Comparison of ENCODE assay signal across 7 cellular contexts in the genomic region with DNA sequence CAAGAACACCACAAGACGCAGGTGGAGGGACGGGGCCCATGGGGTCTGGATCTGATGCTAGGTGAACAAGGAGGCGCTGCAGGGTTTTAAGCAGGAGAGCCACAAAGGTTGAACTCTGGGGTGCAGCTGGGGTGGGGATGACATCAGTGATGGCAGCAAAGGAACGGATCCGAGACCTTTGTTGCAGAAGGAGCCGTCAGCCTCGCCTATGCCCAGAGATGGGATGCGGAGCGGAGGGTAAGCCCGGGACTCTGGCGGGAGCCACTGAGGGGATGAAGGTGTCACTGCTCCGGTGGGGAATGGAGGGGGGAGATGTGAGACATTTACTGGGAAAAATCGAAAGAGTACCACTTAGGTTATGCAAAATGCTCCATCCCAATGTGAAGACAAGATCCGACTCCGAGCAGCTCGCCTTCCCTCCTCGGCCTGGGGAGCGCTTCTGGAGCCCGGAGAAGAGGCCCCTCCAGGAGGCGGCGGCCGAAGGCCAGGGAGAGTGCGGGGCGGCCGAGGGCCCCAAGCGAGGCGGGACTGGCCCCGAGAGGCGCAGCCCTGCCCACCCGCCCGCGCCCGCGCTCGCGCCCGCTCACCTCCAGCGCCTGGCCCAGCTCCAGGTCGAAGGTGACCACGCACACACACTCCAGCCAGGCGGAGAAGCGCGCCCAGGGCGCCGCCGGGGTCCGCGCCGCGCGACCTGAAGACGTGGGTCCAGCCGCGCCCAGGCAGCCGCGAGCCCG. TPM values are rescaled to one million over a fixed set of nuclear protein-coding genes. Genes with fewer than 3 reads are reported as not detected.
DNase-seq lines count a peak whose midpoint lies in the region; ATAC-seq lines count a peak whose summit lies in the region.

No MANE protein-coding gene starts in this region.

- peak overlapping the region; percentile 77 for H3K4me3 ChIP-seq in SK-N-MC
- peak overlapping the region; percentile 65 to 89 (median 76) for H3K4me3 ChIP-seq in skin epidermis

- H3K36me3 ChIP-seq in SK-N-MC (ENCODE audit: insufficient read depth, low read length): no peaks in the 10 kb centered on the region

- peak overlapping the region; percentile 14 for H3K9ac ChIP-seq in SK-N-MC (ENCODE audit: insufficient read length)

- DNase-seq in SK-N-MC (ENCODE audit: low read depth, low spot score) (no peak), left ventricle myocardium superior (no peak), NCI-H1694 (lab: John Stamatoyannopoulos, UW) (no peak), OCI-M1 (lab: John Stamatoyannopoulos, UW) (no peak)

- intact Hi-C loops in left ventricle myocardium superior (cut with micrococcal nuclease): loop anchor here (10.0 kb wide), 1 partner anchor 52 kb away; the partner anchor contains the start of gene MAPK11

- H3K9me3 ChIP-seq in SK-N-MC (ENCODE audit: low read depth, low read length): no peaks in the 10 kb centered on the region

- H3K27ac ChIP-seq in SK-N-MC (no peak overlapping the region), skin epidermis (peak overlapping the region in 17 of 21 experiments; percentile 48 to 99 (median 79))

- ATAC-seq in GM21737 (IDR thresholded peaks at IDR 0.05; ENCODE audit: unreplicated experiment): peak; percentile 2
- peak; percentile 31 for ATAC-seq in left ventricle myocardium superior
- ATAC-seq in GM21717 (IDR thresholded peaks at IDR 0.05; ENCODE audit: unreplicated experiment): no peak

RNA-seq across cellular contexts. Expression of gene DENND6B, which starts 0.4 kb away (rescaled TPM):
- total RNA-seq in left ventricle myocardium superior: 1.4 TPM

RNA-seq across cellular contexts. Expression of gene PPP6R2, which starts 16.7 kb away (rescaled TPM):
- total RNA-seq in left ventricle myocardium superior: 44.3 TPM

RNA-seq across cellular contexts. Expression of gene PLXNB2, which starts 18.9 kb away (rescaled TPM):
- 81.7 TPM for total RNA-seq in left ventricle myocardium superior

RNA-seq across cellular contexts. Expression of gene MAPK11, which starts 56.2 kb away (rescaled TPM):
- total RNA-seq in left ventricle myocardium superior: 9.1 TPM
